ENCODE assay signal across 1 cellular context in genomic region chr2:88698027-88698413, GRCh38.
TF ChIP-seq lines count a peak whose summit lies in the region.

No MANE protein-coding gene starts in this region.

TF ChIP-seq in HepG2, 621 proteins besides CTCF, POLR2A, EP300 and RAD21 (continued from another document):
- no peak for TF ChIP-seq CCAR2 (optimal IDR thresholded peaks at IDR 0.05; ENCODE audit: low read depth, low read length)
- TF ChIP-seq TFDP1 (CRISPR knock-in tag; IDR thresholded peaks at IDR 0.05; ENCODE audit: borderline replicate concordance), result no peak
- no peak for TF ChIP-seq TFE3 (CRISPR knock-in tag; IDR thresholded peaks at IDR 0.05)
- TF ChIP-seq SNAPC2 (CRISPR knock-in tag; IDR thresholded peaks at IDR 0.05), result no peak
- TF ChIP-seq ZNF142 (CRISPR knock-in tag; IDR thresholded peaks at IDR 0.05), result no peak
